ENCODE assay signal across 1 cellular context in genomic region chr12:6368906-6369525, GRCh38.
A peak's percentile ranks its signal among the peaks of the same experiment; 100 is the strongest.
TF ChIP-seq lines count a peak whose summit lies in the region.

No MANE protein-coding gene starts in this region.

TF ChIP-seq in HEK293, 187 proteins besides CTCF, POLR2A, EP300 and RAD21 (continued from another document):
- TF ChIP-seq KLF17 (tag by site-specific recombination; IDR thresholded peaks at IDR 0.05) (peak; percentile 60; the same call in 1 of the 2 replicates), GLIS2 (tag by site-specific recombination; IDR thresholded peaks at IDR 0.05) (peak; percentile 54; the same call in 1 of the 2 replicates), EGR2 (tag by site-specific recombination; IDR thresholded peaks at IDR 0.05; ENCODE audit: low read depth) (peak; percentile 97), ZXDB (tag by site-specific recombination; IDR thresholded peaks at IDR 0.05) (no peak), ZNF341 (tag by site-specific recombination; IDR thresholded peaks at IDR 0.05; ENCODE audit: low read depth) (peak; percentile 87), ZNF830 (tag by site-specific recombination; IDR thresholded peaks at IDR 0.05; ENCODE audit: low read depth) (no peak)
